ENCODE assay signal across 31 cellular contexts in genomic region chr6:122161136-122161535, GRCh38.
"Had no signal": no experiment of that assay in that cellular context is flagged by ENCODE, and none has a peak within 500 bp of the region (broad histone marks: within the 10 kb centered on the region; RNA-seq: fewer than 3 reads in every experiment).

No MANE protein-coding gene starts in this region.

- H3K9me3 ChIP-seq: MG63, Peyer's patch, SJSA1, SK-N-SH had no signal

- H3K4me2 ChIP-seq: SK-N-SH had no signal

- H3K4me3 ChIP-seq: MG63, Peyer's patch, SJSA1 had no signal

- H3K9ac ChIP-seq: SK-N-SH had no signal

- H3K4me1 ChIP-seq: Peyer's patch, SJSA1 had no signal

- H3K27me3 ChIP-seq: MG63, Peyer's patch, SJSA1 had no signal

- DNase-seq: Kasumi-1, MG63, NCI-H1048, NCI-H1092 treated with DMSO at 0.1 percent for 48 hours, NCI-H1105 treated with DMSO at 0.1 percent for 48 hours, NCI-H1417, NCI-H1436, NCI-H146, NCI-H1694, NCI-H187, NCI-H1930, NCI-H2029 treated with DMSO at 0.1 percent for 48 hours, NCI-H2081 treated with DMSO at 0.1 percent for 48 hours, NCI-H2107, NCI-H2171, NCI-H226, NCI-H446 treated with DMSO at 0.1 percent for 48 hours, NCI-H510A, NCI-H524, NCI-H526, NCI-H69, NCI-H748 treated with DMSO at 0.1 percent for 48 hours, NCI-H82, Peyer's patch, Right ventricle myocardium superior, RPMI8226, SHP77 treated with DMSO at 0.1 percent for 48 hours, SK-N-SH, SW 1271, T-helper 1 cell had no signal

- H3K36me3 ChIP-seq: MG63, Peyer's patch, SJSA1 had no signal

- H3K27ac ChIP-seq: Peyer's patch, SJSA1 had no signal
